1 cellular context compared by ENCODE assay signal in the genomic region with DNA sequence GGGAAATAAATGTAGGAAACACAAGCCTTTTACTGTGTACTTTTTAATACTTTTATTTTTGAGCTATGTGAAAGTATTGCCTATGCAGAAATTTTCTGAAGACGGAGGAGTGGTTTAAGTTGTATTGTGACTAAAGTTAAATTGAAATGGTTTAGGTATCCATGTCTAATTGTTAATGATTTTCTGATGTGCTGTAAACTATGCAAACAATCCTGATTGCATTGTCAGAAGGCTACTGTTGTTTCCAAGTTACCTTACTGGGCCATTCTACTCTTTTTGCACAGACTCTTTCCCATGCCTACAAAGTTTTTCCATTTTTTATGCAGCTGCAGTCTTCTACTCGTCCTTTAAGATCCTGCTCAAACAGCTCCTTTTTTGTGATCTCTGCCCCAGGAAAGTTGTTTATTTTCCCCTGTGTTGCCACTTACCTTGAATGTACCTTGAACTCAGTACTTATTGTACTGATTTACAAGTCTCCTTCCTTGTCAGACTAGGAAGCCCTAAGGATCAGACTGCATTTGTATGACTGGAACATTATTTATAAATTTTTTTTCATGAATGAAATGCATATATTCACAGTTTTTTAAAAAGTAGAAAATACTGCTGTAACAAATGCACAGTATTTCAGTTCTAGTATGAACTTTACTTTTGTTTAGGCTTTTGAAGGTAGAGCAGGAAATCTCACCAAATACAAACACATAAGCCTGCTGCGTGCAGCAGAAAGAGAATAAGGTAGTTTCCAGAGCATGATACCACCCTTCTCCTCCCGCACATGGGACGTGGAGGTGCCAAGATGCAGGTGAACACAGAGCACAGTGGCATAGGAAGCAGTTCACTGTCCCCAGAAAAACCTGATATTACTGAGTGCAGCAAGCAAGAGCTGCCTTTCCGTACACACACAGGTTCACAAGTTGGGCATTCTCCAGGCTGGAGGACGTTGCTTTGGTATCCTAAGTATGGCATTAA.
TF ChIP-seq lines count a peak whose summit lies in the region.

No MANE protein-coding gene starts in this region.

TF ChIP-seq in H1, 55 proteins besides CTCF, POLR2A, EP300 and RAD21:
- TF ChIP-seq SP2 (IDR thresholded peaks at IDR 0.05; ENCODE audit: low read length) (no peak), RXRA (IDR thresholded peaks at IDR 0.05; ENCODE audit: insufficient read depth, low read depth, low read length) (no peak), TAF7 (optimal IDR thresholded peaks at IDR 0.05; ENCODE audit: borderline replicate concordance, low read depth, low read length) (no peak), NRF1 (IDR thresholded peaks at IDR 0.05; ENCODE audit: low read depth, low read length) (no peak)
